ENCODE assay signal across 8 cellular contexts in genomic region chr10:3803295-3803883, GRCh38. TPM values are rescaled to one million over a fixed set of nuclear protein-coding genes. Genes with fewer than 3 reads are reported as not detected.
DNase-seq lines count a peak whose midpoint lies in the region; ATAC-seq, FAIRE-seq and TF ChIP-seq lines count a peak whose summit lies in the region.

No MANE protein-coding gene starts in this region.

- no peaks in the 10 kb centered on the region for H3K9me3 Mint-ChIP-seq in CD4-positive, alpha-beta memory T cell

- no peak overlapping the region for H3K27ac Mint-ChIP-seq in CD4-positive, alpha-beta memory T cell

- CTCF ChIA-PET in CD4-positive, alpha-beta memory T cell (lab: Charles Lee; ENCODE audit: partially characterized antibody): interaction anchor here (0.7 kb wide), 1 partner anchor 9 kb away, joined by 3 read pairs; no protein-coding TSS in a partner anchor

- peaks cover 0 to 3% of the 10 kb centered on the region in 2 donors for H3K36me3 Mint-ChIP-seq in CD4-positive, alpha-beta memory T cell

- peak overlapping the region; percentile 99 for H3K27ac ChIP-seq in CD4-positive, alpha-beta memory T cell (ENCODE audit: low read depth, low read length)

- intact Hi-C loops in CD4-positive, alpha-beta memory T cell (cut with micrococcal nuclease): no loop called here

- H3K27me3 Mint-ChIP-seq in CD4-positive, alpha-beta memory T cell: no peaks in the 10 kb centered on the region

- peak in 2 of 5 donors; percentile 22 to 23 for DNase-seq in CD4-positive, alpha-beta memory T cell
- DNase-seq in LHCN-M2 (ENCODE audit: low read depth) (peak; percentile 50), bronchial epithelial cell (ENCODE audit: low read depth) (peak; percentile 82), midbrain (lab: John Stamatoyannopoulos, UW) (no peak), SHP77 treated with DMSO at 0.1 percent for 48 hours (lab: John Stamatoyannopoulos, UW) (no peak)

- ATAC-seq in HG02763 (IDR thresholded peaks at IDR 0.05; ENCODE audit: unreplicated experiment): no peak
- ATAC-seq in HG03280 (IDR thresholded peaks at IDR 0.05; ENCODE audit: unreplicated experiment): no peak

- H3K4me3 Mint-ChIP-seq in CD4-positive, alpha-beta memory T cell: peak overlapping the region in 5 of 8 donors; percentile 38 to 85 (median 62)

- TF ChIP-seq CTCF in bronchial epithelial cell (IDR thresholded peaks at IDR 0.05; ENCODE audit: insufficient read depth, low read length, severe bottlenecking): no peak

- FAIRE-seq in bronchial epithelial cell (lab: Jason Lieb, UNC): no peak

- H3K36me3 ChIP-seq in CD4-positive, alpha-beta memory T cell (ENCODE audit: insufficient read depth, low read length): no peaks in the 10 kb centered on the region
- H3K36me3 ChIP-seq in bronchial epithelial cell (ENCODE audit: control insufficient read depth, insufficient read depth, low read length): no peaks in the 10 kb centered on the region
- H3K36me3 ChIP-seq in mucosa of stomach (ENCODE audit: control insufficient read depth, insufficient read depth, low read length): no peaks in the 10 kb centered on the region

- H3K9me3 ChIP-seq in CD4-positive, alpha-beta memory T cell (ENCODE audit: control insufficient read depth in 1 of 2, low read length in 2 of 2): no peaks in the 10 kb centered on the region
- no peaks in the 10 kb centered on the region for H3K9me3 ChIP-seq in mucosa of stomach (ENCODE audit: control insufficient read depth, low read length)

- H3K4me3 ChIP-seq in CD4-positive, alpha-beta memory T cell (ENCODE audit: low read length in 2 of 2): no peak overlapping the region
- H3K4me3 ChIP-seq in bronchial epithelial cell (ENCODE audit: low read depth, low read length): no peak overlapping the region
- no peak overlapping the region for H3K4me3 ChIP-seq in mucosa of stomach (ENCODE audit: low read length)

- peak overlapping the region; percentile 20 for H3K9ac ChIP-seq in mucosa of stomach (ENCODE audit: low read length)

- H3K27me3 ChIP-seq in CD4-positive, alpha-beta memory T cell (ENCODE audit: insufficient read depth, low read length): no peaks in the 10 kb centered on the region
- H3K27me3 ChIP-seq in bronchial epithelial cell (ENCODE audit: control insufficient read depth, insufficient read depth, low read length): no peaks in the 10 kb centered on the region
- no peaks in the 10 kb centered on the region for H3K27me3 ChIP-seq in mucosa of stomach (ENCODE audit: control insufficient read depth, insufficient read depth, low read length)

- H3K4me1 ChIP-seq in CD4-positive, alpha-beta memory T cell (ENCODE audit: insufficient read depth, low read length): peaks cover 94% of the 10 kb centered on the region
- peaks cover 57% of the 10 kb centered on the region for H3K4me1 ChIP-seq in mucosa of stomach (ENCODE audit: control insufficient read depth, insufficient read depth, low read length)

- POLR2A ChIA-PET in CD4-positive, alpha-beta memory T cell (lab: Charles Lee; ENCODE audit: partially characterized antibody): interaction anchor here (6.2 kb wide), 1 partner anchor 20 kb away, joined by 327 read pairs; the partner anchor contains the start of gene KLF6

- H3K4me1 Mint-ChIP-seq in CD4-positive, alpha-beta memory T cell: peaks cover 28 to 71% (median 60%) of the 10 kb centered on the region in 4 donors

RNA-seq across cellular contexts. Expression of gene KLF6, which starts 18.4 kb away (rescaled TPM):
- total RNA-seq in CD4-positive, alpha-beta memory T cell: 100 to 1,000 TPM; 291 to 311 TPM
- polyA plus RNA-seq in CD4-positive, alpha-beta memory T cell: 100 to 1,000 TPM; 814 to 865 TPM
- total RNA-seq in LHCN-M2 (2014; rRNA removed) (30.7 and 35.9 TPM in 2 replicates), bronchial epithelial cell (49.7 and 70.6 TPM in 2 replicates)
- polyA plus RNA-seq in LHCN-M2 (2012): 48.4 TPM

Comparison
In these comparisons a context has a peak if more than half of its experiments do, and no peak if none do; other contexts are left out.
1. DNase-seq: peak in LHCN-M2 (single experiment) and bronchial epithelial cell (single experiment); none in midbrain (single experiment) and SHP77 treated with DMSO at 0.1 percent for 48 hours (single experiment).